In the genomic region with DNA sequence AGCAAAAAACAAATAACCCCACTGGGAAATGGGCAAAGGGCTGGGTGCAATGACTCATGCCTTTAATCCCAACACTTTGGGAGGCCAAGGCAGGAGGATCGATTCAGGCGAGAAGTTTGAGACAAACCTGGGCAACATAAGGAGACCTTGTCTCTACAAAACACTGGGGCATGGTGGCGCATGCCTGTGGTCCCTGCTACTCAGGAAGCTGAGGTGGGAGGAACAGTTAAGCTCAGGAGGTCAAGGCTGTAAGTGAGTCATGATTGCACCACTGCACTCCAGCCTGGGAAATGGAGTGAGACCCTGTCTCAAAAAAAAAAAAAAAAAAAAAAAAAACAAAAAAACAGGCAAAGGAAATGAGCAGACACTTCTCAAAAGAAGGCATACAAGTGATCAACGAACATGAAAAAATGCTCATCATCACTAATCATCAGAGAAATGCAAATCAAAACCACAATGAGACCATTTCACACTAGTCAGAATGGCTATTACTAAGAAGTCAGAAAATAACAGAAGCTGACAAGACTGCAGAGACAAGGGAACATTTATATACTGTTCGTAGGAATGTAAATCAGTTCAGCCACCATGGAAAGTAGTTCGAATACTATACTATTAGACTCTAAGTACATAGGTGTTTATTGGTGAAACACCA, we compare ENCODE assay signal across 11 cellular contexts. TPM values are rescaled to one million over a fixed set of nuclear protein-coding genes. Genes with fewer than 3 reads are reported as not detected.
DNase-seq lines count a peak whose midpoint lies in the region; ATAC-seq, FAIRE-seq and TF ChIP-seq lines count a peak whose summit lies in the region.
"Had no signal": no experiment of that assay in that cellular context is flagged by ENCODE, and none has a peak within 500 bp of the region (broad histone marks: within the 10 kb centered on the region; RNA-seq: fewer than 3 reads in every experiment).

No MANE protein-coding gene starts in this region.

- no peaks in the 10 kb centered on the region for H3K9me3 ChIP-seq in mammary epithelial cell (replicated peaks; ENCODE audit: insufficient read depth, low read length)
- no peaks in the 10 kb centered on the region for H3K9me3 ChIP-seq in Caco-2
- no peaks in the 10 kb centered on the region for H3K9me3 ChIP-seq in SJCRH30 (replicated peaks)

- H3K27me3 Mint-ChIP-seq in Caco-2 (ENCODE audit: insufficient read depth, unreplicated experiment), result no peaks in the 10 kb centered on the region

- H3K36me3 ChIP-seq in mammary epithelial cell (ENCODE audit: insufficient read depth, low read length) (no peaks in the 10 kb centered on the region), Caco-2 (ENCODE audit: control insufficient read depth, insufficient read depth, low read length) (no peaks in the 10 kb centered on the region), SJCRH30 (no peaks in the 10 kb centered on the region)

- H3K4me1 ChIP-seq in mammary epithelial cell (ENCODE audit: insufficient read depth, low read length), result no peaks in the 10 kb centered on the region
- H3K4me1 ChIP-seq in Caco-2, result peaks cover 3% of the 10 kb centered on the region; the same call in 1 of the 2 replicates
- no peaks in the 10 kb centered on the region for H3K4me1 ChIP-seq in SJCRH30

- H3K27ac Mint-ChIP-seq in Caco-2 (ENCODE audit: unreplicated experiment), result no peak overlapping the region

- DNase-seq in GM12892 (ENCODE audit: insufficient read length) (no peak), mammary epithelial cell (peak; percentile 23), Caco-2 (no peak), SJCRH30 (no peak), omental fat pad (ENCODE audit: low spot score) (no peak)
- no peak for DNase-seq in effector CD8-positive, alpha-beta T cell (lab: John Stamatoyannopoulos, UW)
- DNase-seq: COR-L47, small intestine had no signal

- H3K4me3 ChIP-seq in mammary epithelial cell (replicated peaks in 1 of 3; ENCODE audit: insufficient read depth in 1 of 3, low read depth in 2 of 3, low read length in 3 of 3) (no peak overlapping the region), Caco-2 (ENCODE audit: low read depth, low read length) (no peak overlapping the region), SJCRH30 (no peak overlapping the region)
- H3K4me3 ChIP-seq: SK-N-MC had no signal

- WGBS in mammary epithelial cell (ENCODE audit: low coverage, missing lambda C conversion rate), result 87% methylated on average over 5 of the region's 6 CpGs

- peaks cover 7% of the 10 kb centered on the region for H3K4me1 Mint-ChIP-seq in Caco-2 (ENCODE audit: low read depth, unreplicated experiment)

- no peak overlapping the region for H3K4me2 ChIP-seq in mammary epithelial cell (ENCODE audit: insufficient read depth, low read depth, low read length)

- intact Hi-C loops in mammary epithelial cell (cut with micrococcal nuclease) (no loop called here), Caco-2 (cut with micrococcal nuclease; ENCODE audit: unreplicated experiment) (no loop called here)

- H3K27me3 ChIP-seq in mammary epithelial cell (ENCODE audit: insufficient read depth, low read length) (no peaks in the 10 kb centered on the region), Caco-2 (replicated peaks; ENCODE audit: control insufficient read depth, insufficient read depth, low read length) (no peaks in the 10 kb centered on the region; the same call in 1 of the 2 replicates), SJCRH30 (no peaks in the 10 kb centered on the region)

- H3K9me3 Mint-ChIP-seq in Caco-2 (ENCODE audit: unreplicated experiment), result no peaks in the 10 kb centered on the region

- in situ Hi-C loops in mammary epithelial cell (cut with MboI; ENCODE audit: low sequenced_read_pairs in 2 of 2), result no loop called here

- CTCF ChIA-PET in mammary epithelial cell (lab: Charles Lee; ENCODE audit: low non-redundant PET) (no interaction called here), Caco-2 (lab: Charles Lee) (no interaction called here)

- POLR2A ChIA-PET in Caco-2 (lab: Charles Lee), result no interaction called here

- no peak overlapping the region for H2AFZ ChIP-seq in mammary epithelial cell (ENCODE audit: low read depth, low read length)

- H4K20me1 ChIP-seq in mammary epithelial cell (ENCODE audit: insufficient read depth, low read length), result no peaks in the 10 kb centered on the region

- no peak overlapping the region for H3K4me3 Mint-ChIP-seq in Caco-2 (ENCODE audit: unreplicated experiment)

- TF ChIP-seq CTCF in mammary epithelial cell (conservative IDR thresholded peaks at IDR 0.05 in 1 of 2, IDR thresholded peaks at IDR 0.05 in 1 of 2; ENCODE audit: extremely low read depth in 1 of 2, insufficient read depth in 1 of 2, low read depth in 1 of 2, low read length in 2 of 2) (no peak), Caco-2 (IDR thresholded peaks at IDR 0.05; ENCODE audit: insufficient read depth in 1 of 2, low read depth in 1 of 2, low read length in 1 of 2, severe bottlenecking in 1 of 2, unreplicated experiment in 1 of 2) (no peak), omental fat pad (IDR thresholded peaks at IDR 0.05) (no peak)

- TF ChIP-seq POLR2A in GM12892 (IDR thresholded peaks at IDR 0.05; ENCODE audit: low read depth, low read length), result no peak

- ATAC-seq in GM21528 (IDR thresholded peaks at IDR 0.05; ENCODE audit: low FRiP score, unreplicated experiment), result peak; percentile 77
- ATAC-seq in HG03469 (IDR thresholded peaks at IDR 0.05; ENCODE audit: unreplicated experiment), result peak; percentile 74
- no peak for ATAC-seq in omental fat pad (ENCODE audit: low FRiP score)

- dilution Hi-C loops in mammary epithelial cell (cut with HindIII; ENCODE audit: low sequenced_read_pairs), result no loop called here

- H3K27ac ChIP-seq in mammary epithelial cell (ENCODE audit: insufficient read depth, low read depth, low read length) (no peak overlapping the region), SJCRH30 (no peak overlapping the region)
- H3K27ac ChIP-seq: SK-N-MC had no signal

- no peaks in the 10 kb centered on the region for H3K36me3 Mint-ChIP-seq in Caco-2 (ENCODE audit: insufficient read depth, unreplicated experiment)

- no peak overlapping the region for H3K9ac ChIP-seq in mammary epithelial cell (ENCODE audit: insufficient read depth, low read length)

- no peaks in the 10 kb centered on the region for H3K79me2 ChIP-seq in mammary epithelial cell (ENCODE audit: insufficient read depth, low read length)

- no TSS peak for BruUV-seq in mammary epithelial cell (replicated peaks; lab: Mats Ljungman, UMichigan)
- no TSS peak for BruUV-seq in Caco-2 (replicated peaks; lab: Mats Ljungman, UMichigan)

- peak; percentile 83 for FAIRE-seq in GM12892 (lab: Jason Lieb, UNC)
- FAIRE-seq: small intestine had no signal

RNA-seq across cellular contexts. Expression of a gene that starts 48.2 kb away (rescaled TPM):
- 20.8 TPM for polyA plus RNA-seq in GM12892 (2012; ENCODE audit: missing spikeins)
- total RNA-seq in mammary epithelial cell (1 to 10 TPM; 2.2 to 3.6 TPM), Caco-2 (2022) (45.6 and 46.3 TPM in 2 replicates), omental fat pad (10 to 100 TPM in 3 of 4 donors, 1 to 10 TPM in 1; 8.5 to 30.1 (median 20.9) TPM)
- 3.6 TPM for polyA plus RNA-seq in mammary epithelial cell
- polyA minus RNA-seq in mammary epithelial cell, result 6.1 TPM
- total RNA-seq in SJCRH30 (2014; rRNA removed; shearing (Covaris generic)), result 4.0 and 4.9 TPM in 2 replicates
